Comparison of ENCODE assay signal across 8 cellular contexts in genomic region chr17:81682565-81683207, GRCh38. TPM values are rescaled to one million over a fixed set of nuclear protein-coding genes. Genes with fewer than 3 reads are reported as not detected.
DNase-seq lines count a peak whose midpoint lies in the region; ATAC-seq and TF ChIP-seq lines count a peak whose summit lies in the region.

No MANE protein-coding gene starts in this region.

- H3K36me3 Mint-ChIP-seq in activated T-cell treated with anti-CD3 and anti-CD28 coated beads, Interleukin-2, amount 50 U/mL, for 24 hours (ENCODE audit: low read depth), result peaks cover 69% of the 10 kb centered on the region
- peaks cover 38% of the 10 kb centered on the region for H3K36me3 Mint-ChIP-seq in activated CD8-positive, alpha-beta T cell treated with anti-CD3 and anti-CD28 coated beads for 36 hours (ENCODE audit: low read depth)

- POLR2A ChIA-PET in activated CD8-positive, alpha-beta T cell treated with anti-CD3 and anti-CD28 coated beads for 36 hours (lab: Charles Lee), result interaction anchor here (0.8 to 6.7 kb wide), 11 partner anchors 8 to 130 kb away, joined by 3 to 73 read pairs (median 9); partner anchors contain the start of genes CCDC137, FAAP100, MRPL12 and OXLD1

- peak overlapping the region; percentile 93 for H3K4me3 ChIP-seq in thymus (ENCODE audit: low read length)

- peak overlapping the region; percentile 33 for H3K27ac ChIP-seq in thymus (ENCODE audit: low read depth)

- H3K27me3 Mint-ChIP-seq in activated T-cell treated with anti-CD3 and anti-CD28 coated beads, Interleukin-2, amount 50 U/mL, for 24 hours, result no peaks in the 10 kb centered on the region
- no peaks in the 10 kb centered on the region for H3K27me3 Mint-ChIP-seq in activated CD8-positive, alpha-beta T cell treated with anti-CD3 and anti-CD28 coated beads for 36 hours

- H3K9me3 ChIP-seq in thymus (ENCODE audit: control insufficient read depth), result no peaks in the 10 kb centered on the region

- intact Hi-C loops in activated CD8-positive, alpha-beta T cell treated with anti-CD3 and anti-CD28 coated beads for 36 hours (cut with micrococcal nuclease), result no loop called here

- no peak for ATAC-seq in activated CD8-positive, alpha-beta T cell treated with anti-CD3 and anti-CD28 coated beads for 36 hours
- ATAC-seq in HG03460 (IDR thresholded peaks at IDR 0.05; ENCODE audit: unreplicated experiment) (no peak), left lobe of liver (no peak)

- 51% methylated on average over 19 of the region's 19 CpGs for WGBS in thymus

- no peak for DNase-seq in activated T-cell treated with anti-CD3 and anti-CD28 coated beads, Interleukin-2, amount 50 U/mL, for 24 hours
- DNase-seq in activated T-cell treated with anti-CD3 and anti-CD28 coated beads for 4 hours, result no peak
- DNase-seq in activated CD8-positive, alpha-beta T cell treated with anti-CD3 and anti-CD28 coated beads for 36 hours, result no peak
- peak; percentile 21 for DNase-seq in iris pigment epithelial cell (ENCODE audit: low read depth)
- no peak for DNase-seq in left lobe of liver (ENCODE audit: low spot score)
- DNase-seq in NCI-H526 (lab: John Stamatoyannopoulos, UW), result no peak

- no peaks in the 10 kb centered on the region for H3K9me3 Mint-ChIP-seq in activated T-cell treated with anti-CD3 and anti-CD28 coated beads, Interleukin-2, amount 50 U/mL, for 24 hours
- H3K9me3 Mint-ChIP-seq in activated CD8-positive, alpha-beta T cell treated with anti-CD3 and anti-CD28 coated beads for 36 hours, result no peaks in the 10 kb centered on the region

- H3K4me3 Mint-ChIP-seq in activated T-cell treated with anti-CD3 and anti-CD28 coated beads, Interleukin-2, amount 50 U/mL, for 24 hours, result peak overlapping the region; percentile 93
- H3K4me3 Mint-ChIP-seq in activated CD8-positive, alpha-beta T cell treated with anti-CD3 and anti-CD28 coated beads for 36 hours, result peak overlapping the region; percentile 93

- H3K27me3 ChIP-seq in thymus (ENCODE audit: control insufficient read depth, insufficient read depth), result no peaks in the 10 kb centered on the region

- H3K27ac Mint-ChIP-seq in activated T-cell treated with anti-CD3 and anti-CD28 coated beads, Interleukin-2, amount 50 U/mL, for 24 hours, result peak overlapping the region; percentile 96
- peak overlapping the region; percentile 85 for H3K27ac Mint-ChIP-seq in activated CD8-positive, alpha-beta T cell treated with anti-CD3 and anti-CD28 coated beads for 36 hours

- H3K4me1 ChIP-seq in thymus (ENCODE audit: control insufficient read depth, insufficient read depth, low read length), result peaks cover 16% of the 10 kb centered on the region

- H3K4me1 Mint-ChIP-seq in activated T-cell treated with anti-CD3 and anti-CD28 coated beads, Interleukin-2, amount 50 U/mL, for 24 hours (ENCODE audit: low read depth), result peaks cover 46% of the 10 kb centered on the region
- peaks cover 31% of the 10 kb centered on the region for H3K4me1 Mint-ChIP-seq in activated CD8-positive, alpha-beta T cell treated with anti-CD3 and anti-CD28 coated beads for 36 hours (ENCODE audit: low read depth)

- CTCF ChIA-PET in activated CD8-positive, alpha-beta T cell treated with anti-CD3 and anti-CD28 coated beads for 36 hours (lab: Charles Lee), result interaction anchor here (1.4 to 2.3 kb wide), 3 partner anchors 20 to 187 kb away, joined by 4 to 10 read pairs (median 8); partner anchors contain the start of gene MRPL12

- H3K36me3 ChIP-seq in thymus (ENCODE audit: control insufficient read depth, insufficient read depth), result peaks cover 25% of the 10 kb centered on the region

- TF ChIP-seq CTCF in activated CD8-positive, alpha-beta T cell treated with anti-CD3 and anti-CD28 coated beads for 36 hours (IDR thresholded peaks at IDR 0.05), result no peak

RNA-seq across cellular contexts. Expression of gene ARL16, which starts 0.9 kb away (rescaled TPM):
- total RNA-seq in activated CD8-positive, alpha-beta T cell treated with anti-CD3 and anti-CD28 coated beads for 36 hours, result 10 to 100 TPM; 22.3 to 23.5 TPM
- 129 TPM for polyA plus RNA-seq in thymus
- total RNA-seq in left lobe of liver, result 5.1 TPM

RNA-seq across cellular contexts. Expression of gene HGS, which starts 1.1 kb away (rescaled TPM):
- 100 to 1,000 TPM in 1 of 2 experiments, 10 to 100 TPM in 1; 98.9 to 113 TPM for total RNA-seq in activated CD8-positive, alpha-beta T cell treated with anti-CD3 and anti-CD28 coated beads for 36 hours
- polyA plus RNA-seq in thymus, result 157 TPM
- total RNA-seq in left lobe of liver, result 40.3 TPM

RNA-seq across cellular contexts. Expression of gene CCDC137, which starts 16.1 kb away (rescaled TPM):
- total RNA-seq in activated CD8-positive, alpha-beta T cell treated with anti-CD3 and anti-CD28 coated beads for 36 hours, result 10 to 100 TPM; 34.1 to 37.2 TPM
- polyA plus RNA-seq in thymus, result 42.5 TPM
- 7.0 TPM for total RNA-seq in left lobe of liver

RNA-seq across cellular contexts. Expression of gene OXLD1, which starts 16.3 kb away (rescaled TPM):
- total RNA-seq in activated CD8-positive, alpha-beta T cell treated with anti-CD3 and anti-CD28 coated beads for 36 hours, result 10 to 100 TPM; 50.1 to 52.6 TPM
- 83.0 TPM for polyA plus RNA-seq in thymus
- total RNA-seq in left lobe of liver, result 18.3 TPM

RNA-seq across cellular contexts. Expression of gene MRPL12, which starts 20.5 kb away (rescaled TPM):
- 100 to 1,000 TPM; 149 to 152 TPM for total RNA-seq in activated CD8-positive, alpha-beta T cell treated with anti-CD3 and anti-CD28 coated beads for 36 hours
- 59.7 TPM for polyA plus RNA-seq in thymus
- total RNA-seq in left lobe of liver, result 75.7 TPM
